ENCODE assay signal across 1 cellular context in genomic region chr4:1608821-1609500, GRCh38.
TF ChIP-seq lines count a peak whose summit lies in the region.

No MANE protein-coding gene starts in this region.

TF ChIP-seq in GM23338, 12 proteins besides CTCF, POLR2A, EP300 and RAD21 (continued from another document):
- TF ChIP-seq ETS1 (IDR thresholded peaks at IDR 0.05) (no peak), POLR2AphosphoS5 (IDR thresholded peaks at IDR 0.05; ENCODE audit: low read depth) (no peak), REST (IDR thresholded peaks at IDR 0.05; ENCODE audit: unreplicated experiment) (no peak)
